Comparison of ENCODE assay signal across 7 cellular contexts in the genomic region with DNA sequence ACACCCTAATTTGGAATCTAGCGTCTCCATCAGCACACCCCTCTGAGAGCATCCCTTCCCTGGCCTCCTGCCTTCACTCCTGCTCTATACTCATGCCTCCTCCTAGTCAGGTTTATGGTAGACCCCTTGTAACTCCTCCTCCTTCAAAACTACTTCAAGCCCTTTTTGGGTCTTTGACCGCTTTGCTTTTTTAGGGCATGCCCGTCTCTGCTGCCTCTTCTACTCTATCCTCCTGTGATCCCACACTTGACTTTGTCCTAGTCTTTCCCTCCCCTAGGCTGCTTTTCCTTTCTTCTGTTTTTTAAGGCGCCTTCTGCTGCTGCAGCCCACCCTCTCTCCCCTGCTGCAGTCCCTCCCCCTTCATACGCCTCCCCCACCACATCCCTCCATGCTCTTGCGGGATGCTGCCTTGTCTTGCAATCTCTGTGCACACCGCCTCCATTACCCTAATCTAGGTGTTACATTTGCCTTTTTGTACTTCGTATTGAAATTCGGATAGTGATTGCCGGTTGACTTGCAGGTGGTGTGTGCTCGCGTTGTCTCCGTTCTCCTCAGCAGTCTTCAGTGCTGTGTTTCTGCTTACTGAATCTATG. TPM values are rescaled to one million over a fixed set of nuclear protein-coding genes. Genes with fewer than 3 reads are reported as not detected.
A peak's percentile ranks its signal among the peaks of the same experiment; 100 is the strongest.
DNase-seq lines count a peak whose midpoint lies in the region; ATAC-seq and TF ChIP-seq lines count a peak whose summit lies in the region.

No MANE protein-coding gene starts in this region.

- no peak for TF ChIP-seq CTCF in activated B cell treated with CpG ODN at 0.5 μM for 24 hours (IDR thresholded peaks at IDR 0.05)

- peak overlapping the region; percentile 95 for H3K4me3 Mint-ChIP-seq in activated B cell treated with CpG ODN at 0.5 μM for 24 hours
- H3K4me3 Mint-ChIP-seq in stimulated activated naive CD8-positive, alpha-beta T cell treated with anti-CD3 and anti-CD28 coated beads, Interleukin-15, amount 100 ng/mL, for 72 hours, result peak overlapping the region; percentile 91 to 94

- no peaks in the 10 kb centered on the region for H3K27me3 ChIP-seq in HUES64 (ENCODE audit: insufficient read depth, low read length)
- H3K27me3 ChIP-seq in iPS-15b (ENCODE audit: control insufficient read depth, insufficient read depth, low read length), result no peaks in the 10 kb centered on the region

- H3K27me3 Mint-ChIP-seq in activated B cell treated with CpG ODN at 0.5 μM for 24 hours, result peaks cover 1% of the 10 kb centered on the region
- H3K27me3 Mint-ChIP-seq in stimulated activated naive CD8-positive, alpha-beta T cell treated with anti-CD3 and anti-CD28 coated beads, Interleukin-15, amount 100 ng/mL, for 72 hours, result no peaks in the 10 kb centered on the region

- WGBS in HUES64, result 5% methylated on average over 13 of the region's 13 CpGs

- no peak overlapping the region for H3K27ac ChIP-seq in HUES64 (ENCODE audit: low read depth, low read length)

- H3K9me3 Mint-ChIP-seq in activated B cell treated with CpG ODN at 0.5 μM for 24 hours, result no peaks in the 10 kb centered on the region
- no peaks in the 10 kb centered on the region for H3K9me3 Mint-ChIP-seq in stimulated activated naive CD8-positive, alpha-beta T cell treated with anti-CD3 and anti-CD28 coated beads, Interleukin-15, amount 100 ng/mL, for 72 hours

- peaks cover 33% of the 10 kb centered on the region for H3K4me1 Mint-ChIP-seq in activated B cell treated with CpG ODN at 0.5 μM for 24 hours
- H3K4me1 Mint-ChIP-seq in stimulated activated naive CD8-positive, alpha-beta T cell treated with anti-CD3 and anti-CD28 coated beads, Interleukin-15, amount 100 ng/mL, for 72 hours, result peaks cover 40% of the 10 kb centered on the region

- H3K9ac ChIP-seq in HUES64 (ENCODE audit: low read depth, low read length) (peak overlapping the region; percentile 78; the same call in 1 of the 2 replicates), iPS-15b (ENCODE audit: low read depth, low read length) (no peak overlapping the region)

- intact Hi-C loops in activated B cell treated with CpG ODN at 0.5 μM for 24 hours (cut with micrococcal nuclease), result loop anchor here (5.0 to 10.0 kb wide), 5 partner anchors 156 to 606 kb away; a partner anchor contains a TSS

- H3K27ac Mint-ChIP-seq in activated B cell treated with CpG ODN at 0.5 μM for 24 hours, result peak overlapping the region; percentile 37
- H3K27ac Mint-ChIP-seq in stimulated activated naive CD8-positive, alpha-beta T cell treated with anti-CD3 and anti-CD28 coated beads, Interleukin-15, amount 100 ng/mL, for 72 hours, result peak overlapping the region in 1 of 2 donors; percentile 97

- H3K9me3 ChIP-seq in HUES64 (ENCODE audit: insufficient read depth, low read depth, low read length), result no peaks in the 10 kb centered on the region
- H3K9me3 ChIP-seq in iPS-15b (ENCODE audit: control insufficient read depth, insufficient read depth, low read length), result no peaks in the 10 kb centered on the region

- CTCF ChIA-PET in activated B cell treated with CpG ODN at 0.5 μM for 24 hours (lab: Charles Lee), result no interaction called here

- ATAC-seq in activated B cell treated with CpG ODN at 0.5 μM for 24 hours (ENCODE audit: low read depth), result no peak
- no peak for ATAC-seq in stimulated activated naive CD8-positive, alpha-beta T cell treated with anti-CD3 and anti-CD28 coated beads, Interleukin-15, amount 100 ng/mL, for 72 hours

- peaks cover 6% of the 10 kb centered on the region; the same call in 1 of the 2 replicates for H3K4me1 ChIP-seq in HUES64 (ENCODE audit: insufficient read depth, low read length)
- no peaks in the 10 kb centered on the region for H3K4me1 ChIP-seq in iPS-15b (ENCODE audit: control insufficient read depth, insufficient read depth, low read length)

- H3K36me3 ChIP-seq in HUES64 (ENCODE audit: insufficient read depth, low read length), result peaks cover 12% of the 10 kb centered on the region
- no peaks in the 10 kb centered on the region for H3K36me3 ChIP-seq in iPS-15b (ENCODE audit: control insufficient read depth, insufficient read depth, low read length)

- no peak for DNase-seq in activated B cell treated with CpG ODN at 0.5 μM for 24 hours
- no peak for DNase-seq in stimulated activated naive CD8-positive, alpha-beta T cell treated with anti-CD3 and anti-CD28 coated beads, Interleukin-15, amount 100 ng/mL, for 72 hours
- no peak for DNase-seq in dermis blood vessel endothelial cell
- no peak for DNase-seq in pons (ENCODE audit: low spot score)
- no peak for DNase-seq in SKM-1 treated with dmso at 0.1 percent for 144 hours (lab: John Stamatoyannopoulos, UW; ENCODE audit: unreplicated experiment)

- POLR2A ChIA-PET in activated B cell treated with CpG ODN at 0.5 μM for 24 hours (lab: Charles Lee), result no interaction called here

- H3K36me3 Mint-ChIP-seq in activated B cell treated with CpG ODN at 0.5 μM for 24 hours (ENCODE audit: low read depth), result peaks cover 11% of the 10 kb centered on the region

- H3K4me3 ChIP-seq in HUES64 (ENCODE audit: low read length) (peak overlapping the region; percentile 83), iPS-15b (ENCODE audit: low read depth, low read length) (peak overlapping the region; percentile 98)

RNA-seq across cellular contexts. Expression of a gene that starts 1.5 kb away (rescaled TPM):
- polyA plus RNA-seq in HUES64 (2013, experiment 1 of 2), result 20.9 TPM
- 17.4 TPM for polyA plus RNA-seq in HUES64 (2013, experiment 2 of 2)
- total RNA-seq in activated B cell treated with CpG ODN at 0.5 μM for 24 hours (22.2 and 27.6 TPM in 2 replicates), dermis blood vessel endothelial cell (15.8 and 24.3 TPM in 2 replicates)
